Comparison of ENCODE assay signal across 8 cellular contexts in the genomic region with DNA sequence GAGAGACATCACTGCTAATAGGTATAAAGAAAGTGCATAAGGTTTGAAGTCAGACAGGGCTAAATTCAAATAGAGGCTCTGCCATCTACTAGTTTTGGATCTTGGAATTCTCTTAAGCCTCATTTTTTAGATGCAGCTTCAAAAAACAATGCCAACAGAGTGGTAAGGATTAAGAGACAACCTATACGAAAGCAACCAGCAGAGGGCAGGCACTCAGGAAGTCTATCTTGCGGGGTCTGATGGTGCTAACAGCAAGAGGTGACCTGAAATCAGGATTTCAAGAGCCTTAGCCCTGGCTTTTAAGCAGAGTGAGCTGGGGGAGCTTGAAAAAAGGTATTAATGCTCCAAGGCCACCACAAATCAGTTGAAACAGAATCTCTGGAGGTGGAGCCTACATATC. TPM values are rescaled to one million over a fixed set of nuclear protein-coding genes. Genes with fewer than 3 reads are reported as not detected.
DNase-seq lines count a peak whose midpoint lies in the region; ATAC-seq and TF ChIP-seq lines count a peak whose summit lies in the region.

No MANE protein-coding gene starts in this region.

- H3K4me1 Mint-ChIP-seq in Caco-2 (ENCODE audit: low read depth, unreplicated experiment), result no peaks in the 10 kb centered on the region
- peaks cover 10% of the 10 kb centered on the region for H3K4me1 Mint-ChIP-seq in activated naive CD8-positive, alpha-beta T cell treated with anti-CD3 and anti-CD28 coated beads, Interleukin-2, amount 10 ng/mL, durations not matched to agents 7 days and 5 days

- ATAC-seq in activated naive CD8-positive, alpha-beta T cell treated with anti-CD3 and anti-CD28 coated beads, Interleukin-2, amount 10 ng/mL, durations not matched to agents 7 days and 5 days (ENCODE audit: low read depth), result peak; percentile 92
- ATAC-seq in left cardiac atrium (peak; percentile 70 to 81), HG03378 (IDR thresholded peaks at IDR 0.05; ENCODE audit: unreplicated experiment) (no peak), GM21576 (IDR thresholded peaks at IDR 0.05; ENCODE audit: unreplicated experiment) (no peak)

- H3K36me3 Mint-ChIP-seq in Caco-2 (ENCODE audit: insufficient read depth, unreplicated experiment), result peaks cover 41% of the 10 kb centered on the region
- peaks cover 6% of the 10 kb centered on the region for H3K36me3 Mint-ChIP-seq in activated naive CD8-positive, alpha-beta T cell treated with anti-CD3 and anti-CD28 coated beads, Interleukin-2, amount 10 ng/mL, durations not matched to agents 7 days and 5 days

- no peak overlapping the region for H3K4me3 Mint-ChIP-seq in Caco-2 (ENCODE audit: unreplicated experiment)
- no peak overlapping the region for H3K4me3 Mint-ChIP-seq in activated naive CD8-positive, alpha-beta T cell treated with anti-CD3 and anti-CD28 coated beads, Interleukin-2, amount 10 ng/mL, durations not matched to agents 7 days and 5 days

- POLR2A ChIA-PET in Caco-2 (lab: Charles Lee), result interaction anchor here (0.6 to 0.8 kb wide), 3 partner anchors 13 to 130 kb away, joined by 3 to 7 read pairs (median 3); a partner anchor contains a TSS
- POLR2A ChIA-PET in activated naive CD8-positive, alpha-beta T cell treated with anti-CD3 and anti-CD28 coated beads, Interleukin-2, amount 10 ng/mL, durations not matched to agents 7 days and 5 days (lab: Charles Lee), result interaction anchor here (0.6 kb wide), 1 partner anchor 53 kb away, joined by 3 read pairs; no protein-coding TSS in a partner anchor

- DNase-seq in Caco-2 (peak; percentile 64 to 68), HT1080 (ENCODE audit: low read depth) (peak; percentile 66), SJSA1 (ENCODE audit: low read depth in 1 of 2, low spot score in 2 of 2) (peak; percentile 61 to 70), left cardiac atrium (peak; percentile 59), retinal pigment epithelial cell (ENCODE audit: low read depth) (peak; percentile 53)
- DNase-seq in activated naive CD8-positive, alpha-beta T cell treated with anti-CD3 and anti-CD28 coated beads, Interleukin-2, amount 10 ng/mL, durations not matched to agents 7 days and 5 days, result peak; percentile 39

- BruUV-seq in Caco-2 (replicated peaks; lab: Mats Ljungman, UMichigan), result no TSS peak

- no peaks in the 10 kb centered on the region for H3K27me3 Mint-ChIP-seq in Caco-2 (ENCODE audit: insufficient read depth, unreplicated experiment)
- no peaks in the 10 kb centered on the region for H3K27me3 Mint-ChIP-seq in activated naive CD8-positive, alpha-beta T cell treated with anti-CD3 and anti-CD28 coated beads, Interleukin-2, amount 10 ng/mL, durations not matched to agents 7 days and 5 days

- H3K4me3 ChIP-seq in Caco-2 (ENCODE audit: low read depth, low read length) (no peak overlapping the region), SJSA1 (no peak overlapping the region), retinal pigment epithelial cell (ENCODE audit: low read length) (no peak overlapping the region)

- H3K36me3 ChIP-seq in Caco-2 (ENCODE audit: control insufficient read depth, insufficient read depth, low read length) (peaks cover 1% of the 10 kb centered on the region; the same call in 1 of the 2 replicates), SJSA1 (peaks cover 37% of the 10 kb centered on the region)

- no peak overlapping the region for H3K27ac ChIP-seq in SJSA1

- no peaks in the 10 kb centered on the region for H3K9me3 Mint-ChIP-seq in Caco-2 (ENCODE audit: unreplicated experiment)
- H3K9me3 Mint-ChIP-seq in activated naive CD8-positive, alpha-beta T cell treated with anti-CD3 and anti-CD28 coated beads, Interleukin-2, amount 10 ng/mL, durations not matched to agents 7 days and 5 days, result no peaks in the 10 kb centered on the region

- CTCF ChIA-PET in Caco-2 (lab: Charles Lee), result interaction anchor here (0.8 to 1.8 kb wide), 9 partner anchors 32 to 281 kb away, joined by 3 to 6 read pairs (median 4); a partner anchor contains a TSS

- TF ChIP-seq CTCF in Caco-2 (IDR thresholded peaks at IDR 0.05; ENCODE audit: insufficient read depth in 1 of 2, low read depth in 1 of 2, low read length in 1 of 2, severe bottlenecking in 1 of 2, unreplicated experiment in 1 of 2), result peak; percentile 56 to 60
- peak; percentile 76 for TF ChIP-seq CTCF in retinal pigment epithelial cell (conservative IDR thresholded peaks at IDR 0.05; ENCODE audit: low read depth, low read length)

- no peak overlapping the region for H3K27ac Mint-ChIP-seq in Caco-2 (ENCODE audit: unreplicated experiment)
- H3K27ac Mint-ChIP-seq in activated naive CD8-positive, alpha-beta T cell treated with anti-CD3 and anti-CD28 coated beads, Interleukin-2, amount 10 ng/mL, durations not matched to agents 7 days and 5 days, result no peak overlapping the region

- no peaks in the 10 kb centered on the region for H3K27me3 ChIP-seq in Caco-2 (replicated peaks; ENCODE audit: control insufficient read depth, insufficient read depth, low read length)
- H3K27me3 ChIP-seq in SJSA1 (replicated peaks), result no peaks in the 10 kb centered on the region

- H3K9me3 ChIP-seq in Caco-2 (no peaks in the 10 kb centered on the region), SJSA1 (replicated peaks) (no peaks in the 10 kb centered on the region)

- intact Hi-C loops in Caco-2 (cut with micrococcal nuclease; ENCODE audit: unreplicated experiment), result loop anchor here (1.0 kb wide), 1 partner anchor 246 kb away; no protein-coding TSS in a partner anchor
- intact Hi-C loops in left cardiac atrium (cut with DNase I), result loop anchor here (5.0 to 10.0 kb wide), 3 partner anchors 117 to 247 kb away; no protein-coding TSS in a partner anchor

- H3K4me1 ChIP-seq in Caco-2 (peaks cover 5% of the 10 kb centered on the region; the same call in 1 of the 2 replicates), SJSA1 (replicated peaks) (0 out of 2 replicates have a peak, but pooled peaks cover 4% of the 10 kb centered on the region)

RNA-seq across cellular contexts. Expression of a gene that starts 40.7 kb away (rescaled TPM):
- total RNA-seq in Caco-2 (2022) (not detected in 2 replicates), left cardiac atrium (not detected)
- total RNA-seq in HT1080 (2014; rRNA removed; shearing (Covaris generic)), result not detected in 2 replicates
- not detected in 2 replicates for polyA plus RNA-seq in HT1080 (2015; cell fraction: cytosol; rRNA removed)
- polyA plus RNA-seq in HT1080 (2015; cell fraction: nucleus; rRNA removed), result not detected in 2 replicates
- not detected in 2 replicates for total RNA-seq in SJSA1 (2014; rRNA removed; shearing (Covaris generic))
- total RNA-seq in activated naive CD8-positive, alpha-beta T cell treated with anti-CD3 and anti-CD28 coated beads, Interleukin-2, amount 10 ng/mL, durations not matched to agents 7 days and 5 days, result not detected

Comparison
In these comparisons a context has a peak if more than half of its experiments do, and no peak if none do; other contexts are left out.
1. ATAC-seq: peak in activated naive CD8-positive, alpha-beta T cell treated with anti-CD3 and anti-CD28 coated beads, Interleukin-2, amount 10 ng/mL, durations not matched to agents 7 days and 5 days (single experiment) and left cardiac atrium (2 of 2); none in HG03378 (single experiment) and GM21576 (single experiment).
2. Peak in every context shown above with its lines, with median percentiles within 50 percentile points of each other: DNase-seq.